In genomic region chr10:120115959-120116358, GRCh38 we compare ENCODE assay signal across 25 cellular contexts.
DNase-seq lines count a peak whose midpoint lies in the region; ATAC-seq, FAIRE-seq and TF ChIP-seq lines count a peak whose summit lies in the region.
"Had no signal": no experiment of that assay in that cellular context is flagged by ENCODE, and none has a peak within 500 bp of the region (broad histone marks: within the 10 kb centered on the region; RNA-seq: fewer than 3 reads in every experiment).

No MANE protein-coding gene starts in this region.

- FAIRE-seq in kidney (lab: Jason Lieb, UNC), result no peak
- FAIRE-seq: GM18507, RCC 7860 had no signal

- TF ChIP-seq CTCF in VCaP (conservative IDR thresholded peaks at IDR 0.05) (no peak), kidney (IDR thresholded peaks at IDR 0.05; ENCODE audit: borderline replicate concordance, extremely low read depth, insufficient read depth) (no peak)

- no peaks in the 10 kb centered on the region for H3K36me3 ChIP-seq in kidney (ENCODE audit: control insufficient read depth in 1 of 2, insufficient read depth in 2 of 2, low read length in 2 of 2)
- H3K36me3 ChIP-seq: MG63, SJSA1 had no signal

- intact Hi-C loops in kidney (cut with DNase I), result no loop called here

- H3K4me3 ChIP-seq in kidney (ENCODE audit: low read length in 2 of 2), result peak overlapping the region; percentile 31 to 35
- H3K4me3 ChIP-seq: MG63, SJSA1 had no signal

- no peaks in the 10 kb centered on the region for H3K9me3 ChIP-seq in kidney (ENCODE audit: control insufficient read depth in 1 of 2, low read length in 2 of 2)
- H3K9me3 ChIP-seq: MG63, SJSA1 had no signal

- H3K27ac ChIP-seq in VCaP, result peak overlapping the region; percentile 4; the same call in 1 of the 2 replicates
- H3K27ac ChIP-seq in kidney (ENCODE audit: low read depth in 2 of 2, low read length in 2 of 2), result peak overlapping the region; percentile 3 to 48
- H3K27ac ChIP-seq: 22Rv1, SJSA1 had no signal

- ATAC-seq in HG03469 (IDR thresholded peaks at IDR 0.05; ENCODE audit: unreplicated experiment), result no peak
- ATAC-seq: CD8-positive, alpha-beta T cell had no signal

- DNase-seq in NCI-H2171 treated with DMSO at 0.1 percent for 48 hours (lab: John Stamatoyannopoulos, UW) (peak; percentile 3), NCI-H2171 (lab: John Stamatoyannopoulos, UW) (no peak), kidney (no peak), renal cortical epithelial cell (ENCODE audit: low read depth) (peak; percentile 40), NK-92 (lab: John Stamatoyannopoulos, UW; ENCODE audit: unreplicated experiment) (no peak)
- no peak for DNase-seq in activated CD8-positive, alpha-beta memory T cell treated with anti-CD3 and anti-CD28 coated beads for 24 hours
- DNase-seq: C1 segment of cervical spinal cord; Calu3; CD8-positive, alpha-beta T cell; DMS153; GDM1; GOT3; Karpas-422; MG63; NCI-H1417; NCI-H187; NCI-H345; NCI-H526; OCI-M1 had no signal

- H3K9ac ChIP-seq in kidney (ENCODE audit: low read length in 2 of 2), result no peak overlapping the region

- H3K4me1 ChIP-seq in kidney (ENCODE audit: control insufficient read depth in 1 of 2, insufficient read depth in 1 of 2, low read depth in 1 of 2, low read length in 2 of 2), result peaks cover 0 to 2% of the 10 kb centered on the region in 2 donors
- H3K4me1 ChIP-seq: SJSA1 had no signal

Comparison
In these comparisons a context has a peak if more than half of its experiments do, and no peak if none do; other contexts are left out.
1. DNase-seq: peak in NCI-H2171 treated with DMSO at 0.1 percent for 48 hours (single experiment) and renal cortical epithelial cell (single experiment); none in NCI-H2171 (single experiment), kidney (single experiment), NK-92 (single experiment) and activated CD8-positive, alpha-beta memory T cell treated with anti-CD3 and anti-CD28 coated beads for 24 hours (single experiment).